Comparison of ENCODE assay signal across 33 cellular contexts in genomic region chr5:32848681-32849080, GRCh38.
"Had no signal": no experiment of that assay in that cellular context is flagged by ENCODE, and none has a peak within 500 bp of the region (broad histone marks: within the 10 kb centered on the region; RNA-seq: fewer than 3 reads in every experiment).

No MANE protein-coding gene starts in this region.

- H3K4me3 ChIP-seq: esophagus squamous epithelium, heart left ventricle, left lung, lung, mucosa of descending colon, ovary, right lobe of liver, skin epidermis, stomach, thyroid gland, upper lobe of left lung, vagina had no signal

- ATAC-seq: activated naive CD4-positive, alpha-beta T cell treated with anti-CD3 and anti-CD28 coated beads, Interleukin-2, amount 50 U/mL, for 72 hours; activated T-helper 17 cell treated with anti-CD3 and anti-CD28 coated beads, Interleukin-2, amount 50 U/mL, for 72 hours; heart left ventricle; left lung; mucosa of descending colon; natural killer cell treated with Interleukin-12 subunit alpha and Interleukin-12 subunit beta and Interleukin-15 and Interleukin-18, amount 100 ng/mL, for 72 hours; right lobe of liver; stimulated activated naive B cell treated with anti-CD40 and anti-IgM and Interleukin-4, amounts not matched to agents 10 μg/mL and 1 μg/mL and 100 μg/mL, for 72 hours had no signal

- H3K9me3 ChIP-seq: heart left ventricle, left lung, mucosa of descending colon, ovary, right lobe of liver, stomach, thyroid gland, upper lobe of left lung, vagina had no signal

- H3K27me3 ChIP-seq: heart left ventricle, left lung, ovary, right lobe of liver, stomach, thyroid gland, upper lobe of left lung, vagina had no signal

- H3K4me1 ChIP-seq: left lung, right lobe of liver, stomach had no signal

- DNase-seq: activated CD4-positive, alpha-beta memory T cell treated with anti-CD3 and anti-CD28 coated beads for 36 hours; activated CD4-positive, alpha-beta T cell treated with anti-CD3 and anti-CD28 coated beads, Interleukin-2, amount 10 ng/mL, durations not matched to agents 24 days and 14 days; activated CD4-positive, CD25-positive, alpha-beta regulatory T cell treated with anti-CD3 and anti-CD28 coated beads, Interleukin-2, amount 50 U/mL, for 72 hours; activated CD8-positive, alpha-beta memory T cell treated with anti-CD3 and anti-CD28 coated beads, Interleukin-2, amount 50 U/mL, for 48 hours; activated gamma-delta T cell treated with Interleukin-2 at 50 U/mL for 16 hours; activated T-cell treated with anti-CD3 and anti-CD28 coated beads, Interleukin-2, amount 50 U/mL, for 24 hours; aorta; caudate nucleus; dermis blood vessel endothelial cell; effector CD4-positive, alpha-beta T cell; esophagus squamous epithelium; foreskin fibroblast; heart left ventricle; hypothalamus; immature natural killer cell; kidney glomerular epithelial cell; left lung; mucosa of descending colon; ovary; right lobe of liver; stimulated activated CD4-positive, alpha-beta T cell treated with anti-CD3 and anti-CD28 coated beads, Interleukin-4, amount 100 ng/mL, for 24 hours; stimulated activated CD8-positive, alpha-beta memory T cell treated with anti-CD3 and anti-CD28 coated beads, Interleukin-4, amount 100 ng/mL, for 48 hours; stimulated activated naive B cell treated with anti-CD40 and anti-IgM and Interleukin-4, amounts not matched to agents 10 μg/mL and 1 μg/mL and 100 μg/mL, for 72 hours; stomach; T-helper 2 cell; thyroid gland; upper lobe of left lung had no signal

- H3K27ac ChIP-seq: esophagus squamous epithelium, heart left ventricle, left lung, ovary, right lobe of liver, skin epidermis, stomach, thyroid gland, upper lobe of left lung, vagina had no signal

- H3K36me3 ChIP-seq: esophagus squamous epithelium, left lung, ovary, right lobe of liver, stomach, thyroid gland, upper lobe of left lung, vagina had no signal
